8 cellular contexts compared by ENCODE assay signal in genomic region chr6:6918216-6918983, GRCh38.
A peak's percentile ranks its signal among the peaks of the same experiment; 100 is the strongest.
DNase-seq lines count a peak whose midpoint lies in the region; ATAC-seq and TF ChIP-seq lines count a peak whose summit lies in the region.

No MANE protein-coding gene starts in this region.

- no peaks in the 10 kb centered on the region for H3K9me3 Mint-ChIP-seq in activated B cell treated with CpG ODN at 0.5 μM for 24 hours

- TF ChIP-seq POLR2A in vagina (IDR thresholded peaks at IDR 0.05), result no peak

- CTCF ChIA-PET in activated B cell treated with CpG ODN at 0.5 μM for 24 hours (lab: Charles Lee), result no interaction called here

- no peaks in the 10 kb centered on the region for H3K36me3 ChIP-seq in fibroblast of lung (ENCODE audit: control insufficient read depth, insufficient read depth, low read length)
- no peaks in the 10 kb centered on the region for H3K36me3 ChIP-seq in vagina

- H3K9me3 ChIP-seq in fibroblast of lung (ENCODE audit: control insufficient read depth, insufficient read depth, low read depth, low read length), result no peaks in the 10 kb centered on the region
- no peaks in the 10 kb centered on the region for H3K9me3 ChIP-seq in vagina

- intact Hi-C loops in activated B cell treated with CpG ODN at 0.5 μM for 24 hours (cut with micrococcal nuclease) (no loop called here), vagina (cut with DNase I) (no loop called here)

- peaks cover 11% of the 10 kb centered on the region for H3K4me1 Mint-ChIP-seq in activated B cell treated with CpG ODN at 0.5 μM for 24 hours

- no peaks in the 10 kb centered on the region for H3K36me3 Mint-ChIP-seq in activated B cell treated with CpG ODN at 0.5 μM for 24 hours (ENCODE audit: low read depth)

- ATAC-seq in GM19324 (IDR thresholded peaks at IDR 0.05; ENCODE audit: low FRiP score, unreplicated experiment) (peak; percentile 62), HG03280 (IDR thresholded peaks at IDR 0.05; ENCODE audit: unreplicated experiment) (peak; percentile 89), activated B cell treated with CpG ODN at 0.5 μM for 24 hours (ENCODE audit: low read depth) (peak; percentile 34)
- ATAC-seq in stimulated activated naive CD8-positive, alpha-beta T cell treated with anti-CD3 and anti-CD28 coated beads, Interleukin-15, Interleukin-2, amounts not matched to agents 100 U/mL and 50 U/mL, for 24 hours, result peak; percentile 98

- no peak overlapping the region for H3K27ac Mint-ChIP-seq in activated B cell treated with CpG ODN at 0.5 μM for 24 hours

- H2AFZ ChIP-seq in fibroblast of lung (ENCODE audit: low read length), result no peak overlapping the region

- no peaks in the 10 kb centered on the region for H3K27me3 ChIP-seq in fibroblast of lung (ENCODE audit: control insufficient read depth, insufficient read depth, low read length)
- H3K27me3 ChIP-seq in vagina, result no peaks in the 10 kb centered on the region

- no peaks in the 10 kb centered on the region for H3K79me2 ChIP-seq in fibroblast of lung (ENCODE audit: control insufficient read depth, insufficient read depth, low read length)

- H3K27me3 Mint-ChIP-seq in activated B cell treated with CpG ODN at 0.5 μM for 24 hours, result no peaks in the 10 kb centered on the region

- no peak overlapping the region for H3K9ac ChIP-seq in fibroblast of lung (ENCODE audit: insufficient read depth, low read length)

- H3K4me3 ChIP-seq in fibroblast of lung (replicated peaks in 1 of 4; ENCODE audit: control extremely low read depth in 1 of 4, insufficient read depth in 1 of 4, low read depth in 3 of 4, low read length in 4 of 4), result no peak overlapping the region
- H3K4me3 ChIP-seq in vagina, result no peak overlapping the region

- DNase-seq in Ammon's horn (ENCODE audit: low spot score), result peak; percentile 49
- no peak for DNase-seq in activated B cell treated with CpG ODN at 0.5 μM for 24 hours
- peak; percentile 70 to 76 for DNase-seq in fibroblast of lung (ENCODE audit: low read depth in 2 of 2)
- DNase-seq in stimulated activated naive CD8-positive, alpha-beta T cell treated with anti-CD3 and anti-CD28 coated beads, Interleukin-15, Interleukin-2, amounts not matched to agents 100 U/mL and 50 U/mL, for 24 hours, result peak; percentile 79
- DNase-seq in cerebellar nuclear complex (lab: John Stamatoyannopoulos, UW), result no peak
- no peak for DNase-seq in vagina (ENCODE audit: extremely low spot score in 2 of 2)

- POLR2A ChIA-PET in activated B cell treated with CpG ODN at 0.5 μM for 24 hours (lab: Charles Lee), result no interaction called here

- H3K4me2 ChIP-seq in fibroblast of lung (ENCODE audit: extremely low read depth, insufficient read depth, low read length), result no peak overlapping the region

- H3K4me1 ChIP-seq in fibroblast of lung (ENCODE audit: control insufficient read depth, extremely low read depth, insufficient read depth, low read length) (peaks cover 2% of the 10 kb centered on the region), vagina (peaks cover 17% of the 10 kb centered on the region)

- no peaks in the 10 kb centered on the region for H4K20me1 ChIP-seq in fibroblast of lung (ENCODE audit: control insufficient read depth, extremely low read depth, insufficient read depth, low read length)

- H3K27ac ChIP-seq in fibroblast of lung (ENCODE audit: insufficient read depth, low read length), result no peak overlapping the region
- no peak overlapping the region for H3K27ac ChIP-seq in vagina

- no peak overlapping the region for H3K4me3 Mint-ChIP-seq in activated B cell treated with CpG ODN at 0.5 μM for 24 hours

- TF ChIP-seq CTCF in activated B cell treated with CpG ODN at 0.5 μM for 24 hours (IDR thresholded peaks at IDR 0.05) (no peak), fibroblast of lung (conservative IDR thresholded peaks at IDR 0.05 in 1 of 2, IDR thresholded peaks at IDR 0.05 in 1 of 2; ENCODE audit: low read depth in 1 of 2, low read length in 2 of 2) (no peak), vagina (IDR thresholded peaks at IDR 0.05) (no peak)

Comparison
In these comparisons a context has a peak if more than half of its experiments do, and no peak if none do; other contexts are left out.
1. DNase-seq: peak in Ammon's horn (single experiment), fibroblast of lung (2 of 2) and stimulated activated naive CD8-positive, alpha-beta T cell treated with anti-CD3 and anti-CD28 coated beads, Interleukin-15, Interleukin-2, amounts not matched to agents 100 U/mL and 50 U/mL, for 24 hours (single experiment); none in activated B cell treated with CpG ODN at 0.5 μM for 24 hours (single experiment), cerebellar nuclear complex (0 of 2) and vagina (0 of 2).
2. ATAC-seq: peak in every context shown above with its lines; median percentile 98 in stimulated activated naive CD8-positive, alpha-beta T cell treated with anti-CD3 and anti-CD28 coated beads, Interleukin-15, Interleukin-2, amounts not matched to agents 100 U/mL and 50 U/mL, for 24 hours; 89 in HG03280; 62 in GM19324; 34 in activated B cell treated with CpG ODN at 0.5 μM for 24 hours.